Comparison of ENCODE assay signal across 23 cellular contexts in the genomic region with DNA sequence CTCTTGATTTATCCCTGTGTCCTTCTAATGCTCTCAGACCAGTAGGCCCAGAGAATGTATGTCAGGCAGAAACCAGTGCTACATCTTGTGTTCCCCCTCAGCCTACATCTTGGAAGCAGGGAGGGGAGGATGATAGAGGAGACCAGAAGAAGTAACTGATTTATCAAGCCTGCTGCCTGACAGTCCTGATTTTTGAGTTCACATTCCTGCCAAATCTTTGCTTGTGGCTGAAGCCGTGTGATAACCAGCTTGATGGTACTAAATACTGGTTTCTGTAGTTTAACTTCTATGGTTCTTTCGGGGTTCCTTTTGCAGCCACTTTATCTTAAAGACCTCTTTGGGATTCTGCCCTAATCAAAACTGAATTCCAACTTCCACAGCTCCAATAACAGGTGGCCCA.
"Had no signal": no experiment of that assay in that cellular context is flagged by ENCODE, and none has a peak within 500 bp of the region (broad histone marks: within the 10 kb centered on the region; RNA-seq: fewer than 3 reads in every experiment).

No MANE protein-coding gene starts in this region.

- H3K4me2 ChIP-seq: hepatocyte had no signal

- H3K27me3 ChIP-seq: foreskin keratinocyte, hepatocyte, spleen, tibial artery, upper lobe of right lung, vagina had no signal

- H3K27me3 Mint-ChIP-seq: stimulated activated memory B cell treated with anti-CD40 and anti-IgM and Interleukin-4, amounts not matched to agents 10 μg/mL and 1 μg/mL and 100 μg/mL, for 72 hours; stimulated activated naive CD8-positive, alpha-beta T cell treated with anti-CD3 and anti-CD28 coated beads, Interleukin-15, Interleukin-2, amounts not matched to agents 100 ng/mL and 50 ng/mL, for 24 hours had no signal

- H3K4me3 ChIP-seq: hepatocyte, left ventricle myocardium inferior, lower lobe of right lung, spleen, tibial artery, upper lobe of right lung, vagina had no signal

- H3K79me2 ChIP-seq: hepatocyte had no signal

- H3K9me3 ChIP-seq: lower lobe of right lung, tibial artery, upper lobe of right lung, vagina had no signal

- H3K4me3 Mint-ChIP-seq: naive B cell; nephron; stimulated activated memory B cell treated with anti-CD40 and anti-IgM and Interleukin-4, amounts not matched to agents 10 μg/mL and 1 μg/mL and 100 μg/mL, for 72 hours; stimulated activated naive CD8-positive, alpha-beta T cell treated with anti-CD3 and anti-CD28 coated beads, Interleukin-15, Interleukin-2, amounts not matched to agents 100 ng/mL and 50 ng/mL, for 24 hours had no signal

- ATAC-seq: foreskin keratinocyte; left cardiac atrium; lower lobe of right lung; sciatic nerve; stimulated activated memory B cell treated with anti-CD40 and anti-IgM and Interleukin-4, amounts not matched to agents 10 μg/mL and 1 μg/mL and 100 μg/mL, for 72 hours; upper lobe of right lung had no signal

- H3K27ac ChIP-seq: foreskin keratinocyte, hepatocyte, left ventricle myocardium inferior, lower lobe of right lung, spleen, tibial artery, upper lobe of right lung, vagina had no signal

- H2AFZ ChIP-seq: hepatocyte had no signal

- H3K27ac Mint-ChIP-seq: naive B cell; nephron; stimulated activated naive CD8-positive, alpha-beta T cell treated with anti-CD3 and anti-CD28 coated beads, Interleukin-15, Interleukin-2, amounts not matched to agents 100 ng/mL and 50 ng/mL, for 24 hours had no signal

- FAIRE-seq: kidney had no signal

- H3K36me3 ChIP-seq: left ventricle myocardium inferior, lower lobe of right lung, spleen, tibial artery, upper lobe of right lung had no signal

- DNase-seq: dermis blood vessel endothelial cell; foreskin keratinocyte; head of caudate nucleus; kidney; left cardiac atrium; left ventricle myocardium inferior; lower lobe of right lung; mesenchymal stem cell; midbrain; naive B cell; posterior cingulate gyrus; spleen; stimulated activated CD4-positive, alpha-beta T cell treated with anti-CD3 and anti-CD28 coated beads, Interleukin-15, amount 100 ng/mL, for 24 hours; stimulated activated CD4-positive, alpha-beta T cell treated with anti-CD3 and anti-CD28 coated beads, Interleukin-1b, Interleukin-23, amount 100 ng/mL, for 48 hours; stimulated activated CD4-positive, alpha-beta T cell treated with anti-CD3 and anti-CD28 coated beads, Interleukin-4, amount 100 ng/mL, for 24 hours; tibial artery; upper lobe of right lung had no signal
